Comparison of ENCODE assay signal across 27 cellular contexts in the genomic region with DNA sequence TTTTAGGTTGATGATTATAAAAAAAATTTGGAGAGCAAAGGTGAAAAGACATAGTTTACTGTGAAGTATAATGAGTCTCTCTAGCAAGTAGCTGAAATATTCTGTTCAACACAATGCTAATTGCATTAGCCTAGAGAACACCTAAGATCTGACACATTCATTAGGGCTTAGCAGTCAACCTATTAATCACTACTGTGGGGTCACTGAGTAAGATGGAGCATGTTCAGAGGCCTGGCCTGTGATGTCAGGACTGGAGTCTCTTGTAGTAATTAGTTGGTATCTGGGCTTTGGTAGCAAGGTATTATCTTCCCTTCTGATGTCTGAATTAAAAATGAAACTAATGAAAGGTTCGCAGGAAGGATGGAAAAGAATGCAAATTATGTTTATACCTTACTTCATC.
DNase-seq lines count a peak whose midpoint lies in the region; ATAC-seq and TF ChIP-seq lines count a peak whose summit lies in the region.
"Had no signal": no experiment of that assay in that cellular context is flagged by ENCODE, and none has a peak within 500 bp of the region (broad histone marks: within the 10 kb centered on the region; RNA-seq: fewer than 3 reads in every experiment).

No MANE protein-coding gene starts in this region.

- H3K9me3 ChIP-seq in WERI-Rb-1 (ENCODE audit: severe bottlenecking), result no peaks in the 10 kb centered on the region
- H3K9me3 ChIP-seq: BLaER1, esophagus squamous epithelium, gastroesophageal sphincter, thyroid gland had no signal

- H3K27ac ChIP-seq in WERI-Rb-1, result no peak overlapping the region
- H3K27ac ChIP-seq: BLaER1, esophagus squamous epithelium, gastroesophageal sphincter, thyroid gland had no signal

- H3K36me3 ChIP-seq in WERI-Rb-1, result no peaks in the 10 kb centered on the region
- H3K36me3 ChIP-seq: BLaER1, thyroid gland had no signal

- DNase-seq in EH (ENCODE audit: low read depth), result peak; percentile 15
- peak; percentile 26 for DNase-seq in M059J (ENCODE audit: low read depth)
- DNase-seq in WERI-Rb-1, result peak; percentile 32
- peak; percentile 20 for DNase-seq in kidney tubule cell (ENCODE audit: low spot score)
- no peak for DNase-seq in NCI-H510A treated with DMSO at 0.1 percent for 48 hours (lab: John Stamatoyannopoulos, UW)
- no peak for DNase-seq in HEK293T (ENCODE audit: extremely low spot score)
- DNase-seq: activated B cell treated with CpG ODN at 0.5 μM for 24 hours; activated CD4-positive, alpha-beta memory T cell treated with anti-CD3 and anti-CD28 coated beads, Interleukin-2, amount 10 ng/mL, durations not matched to agents 7 days and 5 days; activated effector memory CD4-positive, alpha-beta T cell treated with anti-CD3 and anti-CD28 coated beads, Interleukin-2, amount 50 U/mL, for 16 hours; activated T-cell treated with anti-CD3 and anti-CD28 coated beads for 4 hours; COR-L47; DND-41; effector CD4-positive, alpha-beta T cell; esophagus squamous epithelium; hypothalamus; MM.1S; natural killer cell; NCI-H1694 treated with DMSO at 0.1 percent for 48 hours; NCI-H748 treated with DMSO at 0.1 percent for 48 hours; right cardiac atrium; SHP77; T-helper 9 cell; thyroid gland had no signal

- POLR2A ChIA-PET in HEK293T (lab: Yijun Ruan, JAX), result no interaction called here

- no peak for TF ChIP-seq CTCF in WERI-Rb-1 (IDR thresholded peaks at IDR 0.05; ENCODE audit: low read depth, low read length)

- no peak for ATAC-seq in GM21390 (IDR thresholded peaks at IDR 0.05; ENCODE audit: unreplicated experiment)
- no peak for ATAC-seq in GM18868 (IDR thresholded peaks at IDR 0.05; ENCODE audit: unreplicated experiment)
- ATAC-seq: gastroesophageal sphincter, natural killer cell, right cardiac atrium had no signal

- CTCF ChIA-PET in HEK293T (lab: Yijun Ruan, JAX), result no interaction called here

- H3K4me3 ChIP-seq in WERI-Rb-1 (ENCODE audit: low read depth, low read length), result no peak overlapping the region
- H3K4me3 ChIP-seq: BLaER1, esophagus squamous epithelium, gastroesophageal sphincter, thyroid gland had no signal

- no peaks in the 10 kb centered on the region for H3K27me3 ChIP-seq in WERI-Rb-1 (ENCODE audit: insufficient read depth, low read depth, severe bottlenecking)
- H3K27me3 ChIP-seq: BLaER1, esophagus squamous epithelium, gastroesophageal sphincter, thyroid gland had no signal

TF ChIP-seq in HEK293T, 16 proteins besides CTCF, POLR2A, EP300 and RAD21:
- TF ChIP-seq, protein P1, sequence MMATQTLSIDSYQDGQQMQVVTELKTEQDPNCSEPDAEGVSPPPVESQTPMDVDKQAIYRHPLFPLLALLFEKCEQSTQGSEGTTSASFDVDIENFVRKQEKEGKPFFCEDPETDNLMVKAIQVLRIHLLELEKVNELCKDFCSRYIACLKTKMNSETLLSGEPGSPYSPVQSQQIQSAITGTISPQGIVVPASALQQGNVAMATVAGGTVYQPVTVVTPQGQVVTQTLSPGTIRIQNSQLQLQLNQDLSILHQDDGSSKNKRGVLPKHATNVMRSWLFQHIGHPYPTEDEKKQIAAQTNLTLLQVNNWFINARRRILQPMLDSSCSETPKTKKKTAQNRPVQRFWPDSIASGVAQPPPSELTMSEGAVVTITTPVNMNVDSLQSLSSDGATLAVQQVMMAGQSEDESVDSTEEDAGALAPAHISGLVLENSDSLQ (IDR thresholded peaks at IDR 0.05), result no peak
- TF ChIP-seq SUZ12 (IDR thresholded peaks at IDR 0.05), result no peak

Comparison
In these comparisons a context has a peak if more than half of its experiments do, and no peak if none do; other contexts are left out.
1. DNase-seq: peak in EH (single experiment), M059J (single experiment), WERI-Rb-1 (single experiment) and kidney tubule cell (single experiment); none in NCI-H510A treated with DMSO at 0.1 percent for 48 hours (single experiment) and HEK293T (single experiment).